In the genomic region with DNA sequence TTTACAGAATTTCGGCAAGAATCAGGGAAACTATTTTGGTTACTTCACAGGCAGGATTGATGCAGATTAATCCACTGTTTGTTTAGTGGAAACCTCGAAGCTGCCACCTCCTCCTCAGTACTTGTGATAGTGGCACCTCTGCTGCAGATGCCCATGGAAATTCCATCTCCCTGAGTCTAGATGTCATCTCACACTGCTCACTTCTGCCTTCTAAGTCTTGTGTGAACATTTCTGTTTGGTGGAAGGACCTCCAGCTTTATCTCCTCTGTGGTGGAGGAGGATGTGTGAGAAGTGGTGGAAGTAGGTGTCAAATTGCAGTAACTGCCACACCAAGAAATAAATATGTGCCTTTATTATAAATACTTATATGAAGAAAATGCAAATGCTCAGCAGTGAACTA, we compare ENCODE assay signal across 25 cellular contexts. TPM values are rescaled to one million over a fixed set of nuclear protein-coding genes. Genes with fewer than 3 reads are reported as not detected.
A peak's percentile ranks its signal among the peaks of the same experiment; 100 is the strongest.
DNase-seq lines count a peak whose midpoint lies in the region; ATAC-seq, FAIRE-seq and TF ChIP-seq lines count a peak whose summit lies in the region.
"Had no signal": no experiment of that assay in that cellular context is flagged by ENCODE, and none has a peak within 500 bp of the region (broad histone marks: within the 10 kb centered on the region; RNA-seq: fewer than 3 reads in every experiment).

No MANE protein-coding gene starts in this region.

- no peak overlapping the region for H3K27ac Mint-ChIP-seq in naive thymus-derived CD4-positive, alpha-beta T cell
- H3K27ac Mint-ChIP-seq: CD4-positive, alpha-beta T cell had no signal

- no TSS peak for BruUV-seq in GM12878 (replicated peaks; lab: Mats Ljungman, UMichigan)

- H3K36me3 Mint-ChIP-seq in naive thymus-derived CD4-positive, alpha-beta T cell = no peaks in the 10 kb centered on the region

- CTCF ChIA-PET in GM12878 (lab: Yijun Ruan, JAX) = interaction anchor here (0.8 to 1.1 kb wide), 2 partner anchors 29 to 176 kb away, joined by 3 read pairs; no protein-coding TSS in a partner anchor
- CTCF ChIA-PET in naive thymus-derived CD4-positive, alpha-beta T cell (lab: Charles Lee) = no interaction called here

- no peak overlapping the region; the same call in 1 of the 2 replicates for H2AFZ ChIP-seq in GM12878 (ENCODE audit: control insufficient read depth, low read depth, low read length)

- no peak for FAIRE-seq in GM12878 (lab: Jason Lieb, UNC)
- FAIRE-seq: A204.1 had no signal

- peaks cover 0 to 5% (median 0%) of the 10 kb centered on the region in 11 donors for H3K9me3 Mint-ChIP-seq in naive thymus-derived CD4-positive, alpha-beta T cell
- H3K9me3 Mint-ChIP-seq: CD4-positive, alpha-beta T cell had no signal

- peaks cover 0 to 18% (median 0%) of the 10 kb centered on the region in 7 donors for H3K4me1 Mint-ChIP-seq in naive thymus-derived CD4-positive, alpha-beta T cell

- H3K27me3 ChIP-seq in BLaER1 = no peaks in the 10 kb centered on the region
- no peaks in the 10 kb centered on the region for H3K27me3 ChIP-seq in GM12878 (replicated peaks in 1 of 2; ENCODE audit: control insufficient read depth in 2 of 2, insufficient read depth in 2 of 2, low read length in 1 of 2)
- no peaks in the 10 kb centered on the region for H3K27me3 ChIP-seq in naive thymus-derived CD4-positive, alpha-beta T cell (ENCODE audit: control insufficient read depth in 2 of 2, insufficient read depth in 2 of 2, low read length in 2 of 2)
- H3K27me3 ChIP-seq: BE2C, SJSA1 had no signal

- TF ChIP-seq EP300 in GM12878 (IDR thresholded peaks at IDR 0.05; ENCODE audit: borderline replicate concordance in 1 of 2, control insufficient read depth in 1 of 2, low read depth in 2 of 2, low read length in 2 of 2) = no peak

- POLR2A ChIA-PET in GM12878 (lab: Charles Lee) = no interaction called here
- POLR2A ChIA-PET in naive thymus-derived CD4-positive, alpha-beta T cell (lab: Charles Lee) = no interaction called here

- H3K4me3 Mint-ChIP-seq in naive thymus-derived CD4-positive, alpha-beta T cell = no peak overlapping the region
- H3K4me3 Mint-ChIP-seq: CD4-positive, alpha-beta T cell had no signal

- intact Hi-C loops in GM12878 (cut with micrococcal nuclease; ENCODE audit: unreplicated experiment) = no loop called here
- intact Hi-C loops in naive thymus-derived CD4-positive, alpha-beta T cell (cut with micrococcal nuclease) = no loop called here

- SMC1A ChIA-PET in GM12878 (lab: Charles Lee; ENCODE audit: uncharacterized antibody, unreplicated experiment) = interaction anchor here (1.0 to 1.3 kb wide), 2 partner anchors 17 to 67 kb away, joined by 3 read pairs; no protein-coding TSS in a partner anchor

- no peak for TF ChIP-seq RAD21 in GM12878 (IDR thresholded peaks at IDR 0.05; ENCODE audit: insufficient read depth, low read depth, low read length)

- TF ChIP-seq POLR2A in GM12878 (IDR thresholded peaks at IDR 0.05; ENCODE audit: low read depth, low read length) = no peak

- no peak for TF ChIP-seq CTCF in GM12878 (IDR thresholded peaks at IDR 0.05 in 2 of 3, conservative IDR thresholded peaks at IDR 0.05 in 1 of 3; ENCODE audit: control insufficient read depth in 2 of 3, extremely low read depth in 1 of 3, insufficient read depth in 1 of 3, low read depth in 3 of 3, low read length in 3 of 3)

- H3K9me3 ChIP-seq in BLaER1 = peaks cover 8% of the 10 kb centered on the region
- peaks cover 2% of the 10 kb centered on the region for H3K9me3 ChIP-seq in GM12878 (replicated peaks; ENCODE audit: control insufficient read depth, insufficient read depth, low read length)
- H3K9me3 ChIP-seq in naive thymus-derived CD4-positive, alpha-beta T cell (ENCODE audit: control insufficient read depth in 2 of 3, low read length in 3 of 3) = no peaks in the 10 kb centered on the region
- H3K9me3 ChIP-seq: BE2C, SJSA1 had no signal

- no peak overlapping the region for H3K9ac ChIP-seq in BLaER1
- H3K9ac ChIP-seq in GM12878 (ENCODE audit: control insufficient read depth, insufficient read depth, low read length) = no peak overlapping the region
- H3K9ac ChIP-seq: KMS-11 had no signal

- no peaks in the 10 kb centered on the region for H4K20me1 ChIP-seq in BLaER1
- H4K20me1 ChIP-seq in GM12878 (ENCODE audit: control insufficient read depth, insufficient read depth) = no peaks in the 10 kb centered on the region

- 4% methylated on average over 2 of the region's 2 CpGs for WGBS in GM12878 (ENCODE audit: insufficient coverage, insufficient replicate concordance, low lambda C conversion rate, missing lambda C conversion rate)

- no peak overlapping the region for H3K4me3 ChIP-seq in BLaER1
- no peak overlapping the region for H3K4me3 ChIP-seq in GM12878
- no peak overlapping the region for H3K4me3 ChIP-seq in naive thymus-derived CD4-positive, alpha-beta T cell (ENCODE audit: low read length)
- H3K4me3 ChIP-seq: SJSA1 had no signal

- H3K36me3 ChIP-seq in BLaER1 = no peaks in the 10 kb centered on the region
- no peaks in the 10 kb centered on the region for H3K36me3 ChIP-seq in GM12878 (ENCODE audit: control insufficient read depth in 2 of 2, insufficient read depth in 2 of 2, low read length in 1 of 2)
- H3K36me3 ChIP-seq in naive thymus-derived CD4-positive, alpha-beta T cell (ENCODE audit: control insufficient read depth in 2 of 3, insufficient read depth in 3 of 3, low read length in 3 of 3) = no peaks in the 10 kb centered on the region
- H3K36me3 ChIP-seq: BE2C, SJSA1 had no signal

- H3K27me3 Mint-ChIP-seq in naive thymus-derived CD4-positive, alpha-beta T cell = peaks cover 6 to 15% (median 12%) of the 10 kb centered on the region in 5 donors

- H3K79me2 ChIP-seq in GM12878 (ENCODE audit: control insufficient read depth, insufficient read depth, low read length) = no peaks in the 10 kb centered on the region

- peak overlapping the region; percentile 55 for H3K4me2 ChIP-seq in BLaER1
- H3K4me2 ChIP-seq in GM12878 (ENCODE audit: control insufficient read depth, insufficient read depth) = no peak overlapping the region
- H3K4me2 ChIP-seq: KMS-11 had no signal

- no peak overlapping the region for H3K27ac ChIP-seq in BLaER1
- no peak overlapping the region for H3K27ac ChIP-seq in GM12878 (ENCODE audit: control insufficient read depth, insufficient read depth)
- no peak overlapping the region for H3K27ac ChIP-seq in naive thymus-derived CD4-positive, alpha-beta T cell (ENCODE audit: low read depth, low read length)
- H3K27ac ChIP-seq: KMS-11, SJSA1 had no signal

- RAD21 ChIA-PET in GM12878 (lab: Charles Lee; ENCODE audit: unreplicated experiment) = no interaction called here

- ATAC-seq in GM12878 = 0 out of 3 replicates have a peak, but pooled peaks have one; percentile 16
- peak; percentile 70 for ATAC-seq in naive thymus-derived CD4-positive, alpha-beta T cell
- no peak for ATAC-seq in HG03095 (IDR thresholded peaks at IDR 0.05; ENCODE audit: unreplicated experiment)
- ATAC-seq in GM19452 (IDR thresholded peaks at IDR 0.05; ENCODE audit: unreplicated experiment) = no peak
- no peak for ATAC-seq in esophagus mucosa
- ATAC-seq in GM18909 (IDR thresholded peaks at IDR 0.05; ENCODE audit: poor library complexity, unreplicated experiment) = no peak
- ATAC-seq: HCT116 had no signal

- DNase-seq in OCI-M1 (lab: John Stamatoyannopoulos, UW) (peak; percentile 64), GM12878 (ENCODE audit: low read depth, low spot score) (no peak)
- DNase-seq in naive thymus-derived CD4-positive, alpha-beta T cell = no peak
- DNase-seq: BE2C; CD4-positive, alpha-beta T cell; COR-L47; DMS79 treated with DMSO at 0.1 percent for 48 hours; GOT3; IMR-90; NCI-H1417; NCI-H1694 treated with DMSO at 0.1 percent for 48 hours; NCI-H2081 treated with DMSO at 0.1 percent for 48 hours; NCI-H2171 treated with DMSO at 0.1 percent for 48 hours; NCI-H524 treated with DMSO at 0.1 percent for 48 hours; NCI-H82 had no signal

- H3K4me1 ChIP-seq in BLaER1 = peaks cover 14% of the 10 kb centered on the region
- peaks cover 12% of the 10 kb centered on the region for H3K4me1 ChIP-seq in GM12878 (ENCODE audit: control insufficient read depth, insufficient read depth, low read length)
- no peaks in the 10 kb centered on the region for H3K4me1 ChIP-seq in naive thymus-derived CD4-positive, alpha-beta T cell (ENCODE audit: control insufficient read depth in 2 of 2, insufficient read depth in 2 of 2, low read length in 2 of 2)
- H3K4me1 ChIP-seq: BE2C, SJSA1 had no signal

- in situ Hi-C loops in GM12878 (cut with MboI) = no loop called here

TF ChIP-seq in GM12878, 131 proteins besides CTCF, POLR2A, EP300 and RAD21 (continues in another document):
- TF ChIP-seq SIN3A (IDR thresholded peaks at IDR 0.05; ENCODE audit: low read depth, low read length) = no peak
- no peak for TF ChIP-seq SREBF1 (IDR thresholded peaks at IDR 0.05; ENCODE audit: low read length)
- TF ChIP-seq JUNB (IDR thresholded peaks at IDR 0.05) = no peak

RNA-seq across cellular contexts. Expression of gene GPR141, which starts 25.8 kb away (rescaled TPM):
- total RNA-seq in GM12878 (2013; cell fraction: nucleolus; rRNA removed) = 8.7 and 11.2 TPM in 2 replicates
- total RNA-seq in GM12878 (2014; rRNA removed) (1.2 TPM in 2 replicates), GM12878 (2014; rRNA removed; fragmentation: Illumina TruSeq; extraction: Trizol) (1.3 TPM in 2 replicates), GM12878 (2021) (1.1 and 1.2 TPM in 2 replicates), esophagus mucosa (0.60 TPM)
- polyA plus RNA-seq in GM12878 (2011; ENCODE audit: low read depth) = not detected
- polyA plus RNA-seq in GM12878 (2011; rRNA removed) (3.9 and 4.3 TPM in 2 replicates), GM12878 (2014; fragmentation: Illumina TruSeq; extraction: Trizol) (0.76 and 1.6 TPM in 2 replicates), GM12878 (2014; fragmentation: Nextera tagmentation; extraction: Ambion mirVana) (1 to 10 TPM in 1 of 2 experiments, under 1 TPM in 1; 0.97 to 1.2 TPM), GM12878 (2014; rRNA removed) (0.96 and 2.5 TPM in 2 replicates), GM12878 (2016; fragmentation: Nextera tagmentation; extraction: Ambion mirVana) (under 1 TPM; 0.56 to 0.69 TPM)
- 2.5 and 3.3 TPM in 2 replicates for polyA plus RNA-seq in GM12878 (2011; cell fraction: cytosol; rRNA removed)
- 1.8 and 3.0 TPM in 2 replicates for polyA plus RNA-seq in GM12878 (2011; cell fraction: nucleus; rRNA removed)
- polyA plus RNA-seq in GM12878 (2012) = 0.34 and 0.70 TPM in 2 replicates
- polyA minus RNA-seq in GM12878 (2011; rRNA and poly(A)+ RNA removed) = 5.4 and 8.8 TPM in 2 replicates
- 1.1 and 2.8 TPM in 2 replicates for polyA minus RNA-seq in GM12878 (2011; cell fraction: cytosol; rRNA and poly(A)+ RNA removed)
- 4.1 and 7.4 TPM in 2 replicates for polyA minus RNA-seq in GM12878 (2011; cell fraction: nucleus; rRNA and poly(A)+ RNA removed)
- total RNA-seq in naive thymus-derived CD4-positive, alpha-beta T cell = 10 to 100 TPM in 1 of 5 experiments, 1 to 10 TPM in 1, under 1 TPM in 1, not detected in 2; 0.38 to 16.4 (median 1.1) TPM
- polyA plus RNA-seq in naive thymus-derived CD4-positive, alpha-beta T cell = not detected
- total RNA-seq: CD4-positive, alpha-beta T cell; IMR-90; M059J; SJSA1 had no signal
- polyA plus RNA-seq: IMR-90 had no signal

Comparison
In these comparisons a context has a peak if more than half of its experiments do, and no peak if none do; other contexts are left out.
1. ATAC-seq: peak in GM12878 (single experiment) and naive thymus-derived CD4-positive, alpha-beta T cell (single experiment); none in HG03095 (single experiment), GM19452 (single experiment), esophagus mucosa (single experiment) and GM18909 (single experiment).